ENCODE assay signal across 1 cellular context in the genomic region with DNA sequence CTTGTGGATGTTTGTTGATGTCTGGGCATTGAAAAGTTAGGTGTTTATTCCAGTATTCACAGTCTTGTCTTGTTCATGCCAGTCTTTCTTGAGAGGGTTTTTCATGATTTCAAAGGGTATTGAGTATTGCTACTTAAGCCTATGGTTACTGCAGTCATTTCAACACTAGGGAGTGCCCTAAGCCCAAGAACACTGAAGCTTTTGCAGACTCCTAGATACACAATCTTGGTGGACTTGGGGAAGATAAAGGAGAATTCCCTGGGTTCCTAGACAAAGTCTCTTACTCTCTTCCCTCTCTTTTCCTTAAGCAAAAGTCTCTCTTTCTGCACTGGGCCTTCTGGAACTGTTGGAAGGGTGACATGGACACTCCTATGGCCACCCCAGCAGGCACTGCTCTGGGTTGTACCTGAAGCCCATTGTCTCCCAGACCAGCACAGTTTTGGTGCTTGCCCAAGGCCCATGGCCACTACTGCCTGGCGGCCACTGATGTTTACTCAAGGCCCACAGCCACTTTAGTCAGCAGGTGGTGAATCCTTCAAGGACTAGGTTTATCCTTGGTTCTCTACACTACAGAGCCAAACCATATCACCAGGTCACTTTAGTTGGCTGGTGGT.
A peak's percentile ranks its signal among the peaks of the same experiment; 100 is the strongest.
TF ChIP-seq lines count a peak whose summit lies in the region.

No MANE protein-coding gene starts in this region.

TF ChIP-seq in GM12878, 131 proteins besides CTCF, POLR2A, EP300 and RAD21:
- TF ChIP-seq SMC3 (IDR thresholded peaks at IDR 0.05; ENCODE audit: borderline replicate concordance, low read length): peak; percentile 58; the same call in 1 of the 2 replicates
- TF ChIP-seq BRCA1 (IDR thresholded peaks at IDR 0.05; ENCODE audit: low read depth, low read length): no peak
